In the genomic region with DNA sequence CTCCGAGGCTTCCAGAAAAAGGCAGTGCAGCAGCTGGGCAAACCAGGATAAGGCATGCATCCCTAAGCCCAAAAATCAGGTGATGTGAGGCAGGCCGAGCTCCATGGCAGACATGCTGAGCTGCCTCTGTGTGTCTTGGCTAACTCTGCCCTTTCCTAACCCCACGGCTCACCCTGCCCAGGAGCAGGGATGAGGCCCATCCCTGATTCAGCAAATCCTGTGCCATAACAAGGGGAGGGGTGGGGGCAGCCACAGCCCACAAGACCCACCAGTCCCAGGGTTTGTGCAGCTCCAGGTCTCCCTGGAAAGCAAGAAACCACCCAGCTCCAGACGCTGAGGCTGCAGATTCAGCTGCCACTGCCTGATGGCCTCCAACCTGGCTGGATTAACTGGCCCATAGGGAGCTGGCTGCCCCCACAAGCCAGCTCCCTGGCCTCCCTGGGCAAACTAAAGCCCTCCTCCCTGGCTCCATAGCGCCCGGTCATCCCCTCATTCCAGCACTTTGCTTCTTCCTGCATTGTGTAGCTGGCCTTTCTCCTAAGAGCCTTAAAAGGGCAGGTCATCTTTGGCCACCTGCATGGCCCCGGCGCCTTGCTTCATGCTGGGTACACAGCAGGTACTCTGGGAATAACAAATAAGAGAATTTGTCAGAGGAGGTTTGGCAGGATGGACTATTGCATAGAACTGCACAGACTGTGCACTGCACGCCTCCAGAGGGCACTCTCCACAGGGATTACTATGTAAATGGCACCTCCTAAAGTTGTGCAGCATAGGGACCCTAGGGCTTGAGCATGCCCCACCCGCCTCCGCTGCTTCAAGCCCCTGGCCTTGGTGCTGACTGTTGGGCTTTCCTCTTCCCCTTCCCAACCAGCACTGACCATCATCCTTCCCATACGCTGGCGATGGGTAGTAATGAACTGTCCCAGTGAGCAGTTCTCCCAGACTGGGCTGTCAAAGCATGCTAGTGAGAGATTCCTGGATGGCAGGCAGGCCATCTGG, we compare ENCODE assay signal across 10 cellular contexts. TPM values are rescaled to one million over a fixed set of nuclear protein-coding genes. Genes with fewer than 3 reads are reported as not detected.
A peak's percentile ranks its signal among the peaks of the same experiment; 100 is the strongest.
DNase-seq lines count a peak whose midpoint lies in the region; ATAC-seq, FAIRE-seq and TF ChIP-seq lines count a peak whose summit lies in the region.
"Had no signal": no experiment of that assay in that cellular context is flagged by ENCODE, and none has a peak within 500 bp of the region (broad histone marks: within the 10 kb centered on the region; RNA-seq: fewer than 3 reads in every experiment).

No MANE protein-coding gene starts in this region.

- H3K4me1 ChIP-seq in HepG2 (ENCODE audit: insufficient read depth, low read length) (peaks cover 27% of the 10 kb centered on the region), vagina (no peaks in the 10 kb centered on the region)

- no peak overlapping the region for H3K27ac Mint-ChIP-seq in activated CD8-positive, alpha-beta T cell treated with anti-CD3 and anti-CD28 coated beads, Interleukin-2, amount 10 ng/mL, durations not matched to agents 7 days and 5 days
- H3K27ac Mint-ChIP-seq in activated T-helper 1 cell treated with anti-CD3 and anti-CD28 coated beads, Interleukin-12 subunit alpha, Interleukin-12 subunit beta, Interleukin-2, Interleukin-4 antibody, amounts not matched to agents 30 ng/mL and 10 ng/mL and 1 ng/mL, durations not matched to agents 14 hours and 24 hours and 36 hours, result no peak overlapping the region
- peak overlapping the region in 1 of 7 donors; percentile 73 for H3K27ac Mint-ChIP-seq in CD14-positive monocyte
- H3K27ac Mint-ChIP-seq: T-helper 1 cell treated with Interleukin-12 subunit alpha and Interleukin-12 subunit beta and Interleukin-4 antibody, amounts not matched to agents 30 μg/mL and 1 μg/mL, for 36 hours had no signal

- no peak overlapping the region for H3K27ac ChIP-seq in HepG2 (ENCODE audit: extremely low read length, insufficient read depth, low read length)
- no peak overlapping the region for H3K27ac ChIP-seq in vagina

- H3K27me3 ChIP-seq in HepG2 (ENCODE audit: control insufficient read depth in 1 of 2, insufficient read depth in 2 of 2, low read length in 2 of 2) (no peaks in the 10 kb centered on the region), vagina (no peaks in the 10 kb centered on the region)

- no peak overlapping the region for H3K9ac ChIP-seq in HepG2 (ENCODE audit: insufficient read depth, low read depth, low read length)

- no peaks in the 10 kb centered on the region for H3K9me3 Mint-ChIP-seq in activated CD8-positive, alpha-beta T cell treated with anti-CD3 and anti-CD28 coated beads, Interleukin-2, amount 10 ng/mL, durations not matched to agents 7 days and 5 days (ENCODE audit: insufficient read depth)
- H3K9me3 Mint-ChIP-seq in activated T-helper 1 cell treated with anti-CD3 and anti-CD28 coated beads, Interleukin-12 subunit alpha, Interleukin-12 subunit beta, Interleukin-2, Interleukin-4 antibody, amounts not matched to agents 30 ng/mL and 10 ng/mL and 1 ng/mL, durations not matched to agents 14 hours and 24 hours and 36 hours, result no peaks in the 10 kb centered on the region
- no peaks in the 10 kb centered on the region for H3K9me3 Mint-ChIP-seq in CD14-positive monocyte
- H3K9me3 Mint-ChIP-seq: T-helper 1 cell treated with Interleukin-12 subunit alpha and Interleukin-12 subunit beta and Interleukin-4 antibody, amounts not matched to agents 30 μg/mL and 1 μg/mL, for 36 hours had no signal

- no peaks in the 10 kb centered on the region for H4K20me1 ChIP-seq in HepG2 (ENCODE audit: insufficient read depth, low read length)

- intact Hi-C loops in HepG2 (cut with micrococcal nuclease; ENCODE audit: unreplicated experiment), result no loop called here
- intact Hi-C loops in activated T-helper 1 cell treated with anti-CD3 and anti-CD28 coated beads, Interleukin-12 subunit alpha, Interleukin-12 subunit beta, Interleukin-2, Interleukin-4 antibody, amounts not matched to agents 30 ng/mL and 10 ng/mL and 1 ng/mL, durations not matched to agents 14 hours and 24 hours and 36 hours (cut with micrococcal nuclease), result no loop called here
- intact Hi-C loops in vagina (cut with DNase I), result no loop called here
- intact Hi-C loops in CD14-positive monocyte (cut with micrococcal nuclease), result no loop called here

- peak; percentile 49 for ATAC-seq in activated CD8-positive, alpha-beta T cell treated with anti-CD3 and anti-CD28 coated beads, Interleukin-2, amount 10 ng/mL, durations not matched to agents 7 days and 5 days
- ATAC-seq in HepG2 (peak; percentile 88), HG03520 (IDR thresholded peaks at IDR 0.05; ENCODE audit: unreplicated experiment) (no peak)

- H3K36me3 ChIP-seq in HepG2 (replicated peaks in 1 of 2; ENCODE audit: control insufficient read depth in 1 of 2, insufficient read depth in 2 of 2, low read length in 2 of 2), result no peaks in the 10 kb centered on the region
- no peaks in the 10 kb centered on the region for H3K36me3 ChIP-seq in vagina

- TF ChIP-seq RAD21 in Ishikawa (IDR thresholded peaks at IDR 0.05; ENCODE audit: low read depth), result peak; percentile 67
- TF ChIP-seq RAD21 in HepG2 (CRISPR knock-in tag; IDR thresholded peaks at IDR 0.05), result no peak

- whole genome bisulfite sequencing in HepG2 (ENCODE audit: low lambda C conversion rate), result 71% methylated on average over 12 of the region's 13 CpGs

- peaks cover 2% of the 10 kb centered on the region for H3K4me1 Mint-ChIP-seq in activated CD8-positive, alpha-beta T cell treated with anti-CD3 and anti-CD28 coated beads, Interleukin-2, amount 10 ng/mL, durations not matched to agents 7 days and 5 days (ENCODE audit: low read depth)
- no peaks in the 10 kb centered on the region for H3K4me1 Mint-ChIP-seq in activated T-helper 1 cell treated with anti-CD3 and anti-CD28 coated beads, Interleukin-12 subunit alpha, Interleukin-12 subunit beta, Interleukin-2, Interleukin-4 antibody, amounts not matched to agents 30 ng/mL and 10 ng/mL and 1 ng/mL, durations not matched to agents 14 hours and 24 hours and 36 hours (ENCODE audit: low read depth)
- peaks cover 4% of the 10 kb centered on the region for H3K4me1 Mint-ChIP-seq in CD14-positive monocyte

- H3K9me3 ChIP-seq in HepG2 (ENCODE audit: low read length) (no peaks in the 10 kb centered on the region), vagina (no peaks in the 10 kb centered on the region)

- H3K79me2 ChIP-seq in HepG2 (ENCODE audit: insufficient read depth, low read length), result no peaks in the 10 kb centered on the region

- no peaks in the 10 kb centered on the region for H3K36me3 Mint-ChIP-seq in activated CD8-positive, alpha-beta T cell treated with anti-CD3 and anti-CD28 coated beads, Interleukin-2, amount 10 ng/mL, durations not matched to agents 7 days and 5 days (ENCODE audit: low read depth)
- no peaks in the 10 kb centered on the region for H3K36me3 Mint-ChIP-seq in activated T-helper 1 cell treated with anti-CD3 and anti-CD28 coated beads, Interleukin-12 subunit alpha, Interleukin-12 subunit beta, Interleukin-2, Interleukin-4 antibody, amounts not matched to agents 30 ng/mL and 10 ng/mL and 1 ng/mL, durations not matched to agents 14 hours and 24 hours and 36 hours (ENCODE audit: low read depth)
- peaks cover 0 to 7% of the 10 kb centered on the region in 2 donors for H3K36me3 Mint-ChIP-seq in CD14-positive monocyte

- no TSS peak for BruUV-seq in HepG2 (replicated peaks; lab: Mats Ljungman, UMichigan)

- TF ChIP-seq CTCF in HepG2 (CRISPR knock-in tag; IDR thresholded peaks at IDR 0.05), result peak; percentile 73
- TF ChIP-seq CTCF in vagina (IDR thresholded peaks at IDR 0.05), result no peak
- TF ChIP-seq CTCF in CD14-positive monocyte (IDR thresholded peaks at IDR 0.05), result no peak

- in situ Hi-C loops in HepG2 (cut with HindIII; ENCODE audit: extremely low pct_ligation_motif_present, low pct_unique_long_range_greater_than_20kb), result no loop called here

- POLR2A ChIA-PET in activated CD8-positive, alpha-beta T cell treated with anti-CD3 and anti-CD28 coated beads, Interleukin-2, amount 10 ng/mL, durations not matched to agents 7 days and 5 days (lab: Charles Lee), result no interaction called here
- POLR2A ChIA-PET in HepG2 (lab: Yijun Ruan, JAX), result interaction anchor here (0.8 to 1.1 kb wide), 2 partner anchors 10 to 12 kb away, joined by 3 read pairs; no protein-coding TSS in a partner anchor

- H2AFZ ChIP-seq in HepG2 (ENCODE audit: low read length), result no peak overlapping the region

- H3K4me2 ChIP-seq in HepG2 (ENCODE audit: low read depth, low read length), result no peak overlapping the region

- H3K4me3 Mint-ChIP-seq in activated CD8-positive, alpha-beta T cell treated with anti-CD3 and anti-CD28 coated beads, Interleukin-2, amount 10 ng/mL, durations not matched to agents 7 days and 5 days, result no peak overlapping the region
- no peak overlapping the region for H3K4me3 Mint-ChIP-seq in activated T-helper 1 cell treated with anti-CD3 and anti-CD28 coated beads, Interleukin-12 subunit alpha, Interleukin-12 subunit beta, Interleukin-2, Interleukin-4 antibody, amounts not matched to agents 30 ng/mL and 10 ng/mL and 1 ng/mL, durations not matched to agents 14 hours and 24 hours and 36 hours
- no peak overlapping the region for H3K4me3 Mint-ChIP-seq in CD14-positive monocyte
- H3K4me3 Mint-ChIP-seq: T-helper 1 cell treated with Interleukin-12 subunit alpha and Interleukin-12 subunit beta and Interleukin-4 antibody, amounts not matched to agents 30 μg/mL and 1 μg/mL, for 36 hours had no signal

- CTCF ChIA-PET in activated CD8-positive, alpha-beta T cell treated with anti-CD3 and anti-CD28 coated beads, Interleukin-2, amount 10 ng/mL, durations not matched to agents 7 days and 5 days (lab: Charles Lee), result interaction anchor here (0.7 kb wide), 1 partner anchor 25 kb away, joined by 3 read pairs; no protein-coding TSS in a partner anchor
- CTCF ChIA-PET in HepG2 (lab: Yijun Ruan, JAX; ENCODE audit: low intra/inter-chr PET ratio, low total read pairs), result no interaction called here

- FAIRE-seq in HepG2 (lab: Jason Lieb, UNC), result peak; percentile 88
- FAIRE-seq: endometrium had no signal

- peaks cover 3% of the 10 kb centered on the region for H3K27me3 Mint-ChIP-seq in activated CD8-positive, alpha-beta T cell treated with anti-CD3 and anti-CD28 coated beads, Interleukin-2, amount 10 ng/mL, durations not matched to agents 7 days and 5 days (ENCODE audit: low read depth)
- no peaks in the 10 kb centered on the region for H3K27me3 Mint-ChIP-seq in activated T-helper 1 cell treated with anti-CD3 and anti-CD28 coated beads, Interleukin-12 subunit alpha, Interleukin-12 subunit beta, Interleukin-2, Interleukin-4 antibody, amounts not matched to agents 30 ng/mL and 10 ng/mL and 1 ng/mL, durations not matched to agents 14 hours and 24 hours and 36 hours (ENCODE audit: insufficient read depth)
- no peaks in the 10 kb centered on the region for H3K27me3 Mint-ChIP-seq in CD14-positive monocyte (ENCODE audit: low read depth in 3 of 3)

- no peak for TF ChIP-seq POLR2A in HepG2 (IDR thresholded peaks at IDR 0.05; ENCODE audit: insufficient read depth in 1 of 2, low read depth in 2 of 2, low read length in 2 of 2)
- TF ChIP-seq POLR2A in vagina (IDR thresholded peaks at IDR 0.05), result no peak

- no peak overlapping the region for H3K4me3 ChIP-seq in HepG2 (replicated peaks in 1 of 3; ENCODE audit: insufficient read depth in 1 of 3, low read depth in 2 of 3, low read length in 3 of 3)
- no peak overlapping the region for H3K4me3 ChIP-seq in vagina

- TF ChIP-seq EP300 in Ishikawa (IDR thresholded peaks at IDR 0.05; ENCODE audit: borderline replicate concordance) (no peak), HepG2 (IDR thresholded peaks at IDR 0.05; ENCODE audit: low read depth in 2 of 2, low read length in 2 of 2) (no peak), HepG2 (CRISPR knock-in tag; IDR thresholded peaks at IDR 0.05; ENCODE audit: borderline replicate concordance) (no peak)

- DNase-seq in Daoy (ENCODE audit: low read depth) (peak; percentile 34), HepG2 (ENCODE audit: low spot score) (peak; percentile 50), vagina (ENCODE audit: extremely low spot score in 2 of 2) (no peak), CD14-positive monocyte (ENCODE audit: low spot score) (no peak)
- no peak for DNase-seq in activated CD8-positive, alpha-beta T cell treated with anti-CD3 and anti-CD28 coated beads, Interleukin-2, amount 10 ng/mL, durations not matched to agents 7 days and 5 days
- no peak for DNase-seq in activated T-helper 1 cell treated with anti-CD3 and anti-CD28 coated beads, Interleukin-12 subunit alpha, Interleukin-12 subunit beta, Interleukin-2, Interleukin-4 antibody, amounts not matched to agents 30 ng/mL and 10 ng/mL and 1 ng/mL, durations not matched to agents 14 hours and 24 hours and 36 hours (ENCODE audit: low spot score)

RNA-seq across cellular contexts. Expression of a gene that starts 10.7 kb away (rescaled TPM):
- total RNA-seq in Daoy (2014; rRNA removed; shearing (Covaris generic)), result 13.1 and 14.6 TPM in 2 replicates
- total RNA-seq in activated CD8-positive, alpha-beta T cell treated with anti-CD3 and anti-CD28 coated beads, Interleukin-2, amount 10 ng/mL, durations not matched to agents 7 days and 5 days, result under 1 TPM; 0.13 TPM
- total RNA-seq in HepG2 (2016; rRNA removed; fragmentation: Illumina TruSeq; extraction: Trizol) (12.8 and 21.1 TPM in 2 replicates), vagina (22.1 TPM)
- 1.9 and 2.5 TPM in 2 replicates for total RNA-seq in HepG2 (2016; cell fraction: cytosol; rRNA removed; fragmentation: Illumina TruSeq; extraction: Trizol; ENCODE audit: low read depth)
- total RNA-seq in HepG2 (2016; cell fraction: insoluble cytoplasmic fraction; rRNA removed; fragmentation: Illumina TruSeq; extraction: Trizol), result 12.1 and 21.6 TPM in 2 replicates
- 8.0 and 8.1 TPM in 2 replicates for total RNA-seq in HepG2 (2016; cell fraction: membrane; rRNA removed; fragmentation: Illumina TruSeq; extraction: Trizol)
- total RNA-seq in HepG2 (2016; cell fraction: nucleus; rRNA removed; fragmentation: Illumina TruSeq; extraction: Trizol), result 23.7 and 29.0 TPM in 2 replicates
- polyA plus RNA-seq in HepG2 (2011; rRNA removed) (7.3 and 10.2 TPM in 2 replicates), CD14-positive monocyte (1 to 10 TPM; 3.0 to 3.3 TPM)
- polyA plus RNA-seq in HepG2 (2011; cell fraction: cytosol; rRNA removed), result 4.5 and 5.9 TPM in 2 replicates
- polyA plus RNA-seq in HepG2 (2011; cell fraction: nucleus; rRNA removed), result 20.0 and 20.1 TPM in 2 replicates
- polyA plus RNA-seq in HepG2 (2012), result 7.0 and 9.7 TPM in 2 replicates
- 2.3 TPM in 2 replicates for polyA plus RNA-seq in HepG2 (2016; cell fraction: cytosol; fragmentation: Illumina TruSeq; extraction: Trizol; ENCODE audit: low read depth)
- polyA plus RNA-seq in HepG2 (2016; cell fraction: insoluble cytoplasmic fraction; fragmentation: Illumina TruSeq; extraction: Trizol; ENCODE audit: low read depth), result 11.0 and 14.2 TPM in 2 replicates
- 4.7 and 6.6 TPM in 2 replicates for polyA plus RNA-seq in HepG2 (2016; cell fraction: membrane; fragmentation: Illumina TruSeq; extraction: Trizol; ENCODE audit: low read depth)
- 46.6 and 48.2 TPM in 2 replicates for polyA plus RNA-seq in HepG2 (2016; cell fraction: nucleus; fragmentation: Illumina TruSeq; extraction: Trizol; ENCODE audit: insufficient read depth, low read depth)
- polyA minus RNA-seq in HepG2 (2011; rRNA and poly(A)+ RNA removed; ENCODE audit: low replicate concordance), result 14.5 and 38.6 TPM in 2 replicates
- polyA minus RNA-seq in HepG2 (2011; cell fraction: cytosol; rRNA and poly(A)+ RNA removed), result 10.7 and 11.0 TPM in 2 replicates
- polyA minus RNA-seq in HepG2 (2011; cell fraction: nucleus; rRNA and poly(A)+ RNA removed), result 5.8 and 7.5 TPM in 2 replicates
- 0.07 and 0.13 TPM in 2 replicates for total RNA-seq in activated T-helper 1 cell treated with anti-CD3 and anti-CD28 coated beads, Interleukin-12 subunit alpha, Interleukin-12 subunit beta, Interleukin-2, Interleukin-4 antibody, amounts not matched to agents 30 ng/mL and 10 ng/mL and 1 ng/mL, durations not matched to agents 14 hours and 24 hours and 36 hours

Comparison
In these comparisons a context has a peak if more than half of its experiments do, and no peak if none do; other contexts are left out.
1. DNase-seq: peak in Daoy (single experiment) and HepG2 (single experiment); none in activated CD8-positive, alpha-beta T cell treated with anti-CD3 and anti-CD28 coated beads, Interleukin-2, amount 10 ng/mL, durations not matched to agents 7 days and 5 days (single experiment), activated T-helper 1 cell treated with anti-CD3 and anti-CD28 coated beads, Interleukin-12 subunit alpha, Interleukin-12 subunit beta, Interleukin-2, Interleukin-4 antibody, amounts not matched to agents 30 ng/mL and 10 ng/mL and 1 ng/mL, durations not matched to agents 14 hours and 24 hours and 36 hours (single experiment), vagina (0 of 2) and CD14-positive monocyte (single experiment).